In genomic region chr10:133379801-133380666, GRCh38 we compare ENCODE assay signal across 6 cellular contexts.
DNase-seq lines count a peak whose midpoint lies in the region; ATAC-seq and TF ChIP-seq lines count a peak whose summit lies in the region.

No MANE protein-coding gene starts in this region.

- H3K4me3 ChIP-seq in LNCaP clone FGC (ENCODE audit: low read depth, low read length): peak overlapping the region; percentile 57
- peak overlapping the region; percentile 56 for H3K4me3 ChIP-seq in fibroblast of pulmonary artery (replicated peaks; ENCODE audit: low read depth, low read length)

- H3K4me3 Mint-ChIP-seq in stimulated activated naive B cell treated with anti-CD40 and anti-IgM and Interleukin-4, amounts not matched to agents 10 μg/mL and 1 μg/mL and 100 μg/mL, for 72 hours: peak overlapping the region; percentile 84 to 85

- no peaks in the 10 kb centered on the region for H3K9me3 Mint-ChIP-seq in stimulated activated naive B cell treated with anti-CD40 and anti-IgM and Interleukin-4, amounts not matched to agents 10 μg/mL and 1 μg/mL and 100 μg/mL, for 72 hours

- no peak for TF ChIP-seq CTCF in LNCaP clone FGC (IDR thresholded peaks at IDR 0.05; ENCODE audit: control insufficient read depth, extremely low read depth, insufficient read depth)
- TF ChIP-seq CTCF in fibroblast of pulmonary artery (IDR thresholded peaks at IDR 0.05; ENCODE audit: low read length, missing control alignments): no peak

- no peak for DNase-seq in LNCaP clone FGC (ENCODE audit: low read depth)
- DNase-seq in fibroblast of pulmonary artery (ENCODE audit: low read depth): no peak
- no peak for DNase-seq in stimulated activated naive B cell treated with anti-CD40 and anti-IgM and Interleukin-4, amounts not matched to agents 10 μg/mL and 1 μg/mL and 100 μg/mL, for 72 hours
- no peak for DNase-seq in NCI-H446 (lab: John Stamatoyannopoulos, UW)
- no peak for DNase-seq in stimulated activated CD4-positive, alpha-beta T cell treated with anti-CD3 and anti-CD28 coated beads, Interleukin-4, amount 100 ng/mL, for 24 hours

- no peaks in the 10 kb centered on the region for H3K27me3 Mint-ChIP-seq in stimulated activated naive B cell treated with anti-CD40 and anti-IgM and Interleukin-4, amounts not matched to agents 10 μg/mL and 1 μg/mL and 100 μg/mL, for 72 hours

- ATAC-seq in stimulated activated naive B cell treated with anti-CD40 and anti-IgM and Interleukin-4, amounts not matched to agents 10 μg/mL and 1 μg/mL and 100 μg/mL, for 72 hours (replicated peaks): no peak
- no peak for ATAC-seq in GM18907 (IDR thresholded peaks at IDR 0.05; ENCODE audit: unreplicated experiment)

- H3K4me1 Mint-ChIP-seq in stimulated activated naive B cell treated with anti-CD40 and anti-IgM and Interleukin-4, amounts not matched to agents 10 μg/mL and 1 μg/mL and 100 μg/mL, for 72 hours: peaks cover 24 to 46% of the 10 kb centered on the region in 2 donors

- peaks cover 12 to 23% of the 10 kb centered on the region in 2 donors for H3K36me3 Mint-ChIP-seq in stimulated activated naive B cell treated with anti-CD40 and anti-IgM and Interleukin-4, amounts not matched to agents 10 μg/mL and 1 μg/mL and 100 μg/mL, for 72 hours

- peak overlapping the region; percentile 81 for H3K27ac Mint-ChIP-seq in stimulated activated naive B cell treated with anti-CD40 and anti-IgM and Interleukin-4, amounts not matched to agents 10 μg/mL and 1 μg/mL and 100 μg/mL, for 72 hours
